1 cellular context compared by ENCODE assay signal in the genomic region with DNA sequence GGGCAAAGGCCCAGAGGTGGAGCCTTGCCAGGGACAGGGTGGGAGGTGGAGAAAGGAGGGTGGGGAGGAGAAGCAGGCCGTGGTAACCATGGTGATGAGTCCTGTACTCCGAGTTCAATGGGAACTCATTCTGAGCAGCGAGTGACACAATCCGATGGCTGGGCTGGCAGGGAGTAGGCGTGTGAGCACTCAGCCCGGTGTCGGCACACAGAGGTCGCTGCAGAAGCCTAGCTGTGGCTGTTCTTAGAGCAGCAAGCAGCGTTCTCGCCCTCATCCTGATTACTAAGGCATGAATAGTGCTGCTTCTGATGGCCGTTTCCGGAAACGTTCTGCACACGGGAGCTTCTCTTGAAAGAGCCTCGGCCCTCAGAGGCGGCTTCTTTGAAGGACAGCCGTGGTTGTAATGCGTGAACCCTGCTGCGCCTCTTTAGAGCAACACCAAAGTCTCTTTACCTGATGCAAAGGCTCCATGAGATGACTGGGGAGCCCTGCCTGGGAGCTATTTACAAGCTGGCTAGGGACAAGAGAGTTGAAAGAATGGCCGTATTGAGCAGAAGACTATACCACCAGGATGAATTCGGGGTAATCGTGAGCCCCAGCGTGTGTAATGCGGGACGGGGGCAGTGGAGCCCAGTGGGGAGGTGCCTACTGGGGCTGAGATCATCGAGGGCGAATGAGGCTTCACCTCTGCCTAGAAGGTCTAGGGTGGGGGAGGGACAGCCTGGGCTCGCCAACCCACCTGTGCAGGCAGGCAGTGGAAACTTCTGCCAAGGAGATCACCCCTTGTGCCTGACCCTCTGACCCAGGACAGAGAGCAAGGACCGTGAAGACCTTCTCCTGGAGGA.
TF ChIP-seq lines count a peak whose summit lies in the region.

No MANE protein-coding gene starts in this region.

TF ChIP-seq in HEK293, 187 proteins besides CTCF, POLR2A, EP300 and RAD21 (continued from another document):
- TF ChIP-seq TSHZ1 (tag by site-specific recombination; IDR thresholded peaks at IDR 0.05; ENCODE audit: borderline replicate concordance): no peak
- TF ChIP-seq ZFP37 (tag by site-specific recombination; IDR thresholded peaks at IDR 0.05): no peak
- TF ChIP-seq TRIM28 (IDR thresholded peaks at IDR 0.05; ENCODE audit: borderline replicate concordance, low read length): peak; percentile 83
- no peak for TF ChIP-seq ZBTB49 (tag by site-specific recombination; IDR thresholded peaks at IDR 0.05; ENCODE audit: low read depth)
- peak; percentile 67; the same call in 1 of the 2 replicates for TF ChIP-seq ZNF600 (tag by site-specific recombination; IDR thresholded peaks at IDR 0.05)
- peak; percentile 69; the same call in 1 of the 2 replicates for TF ChIP-seq ZNF341 (tag by site-specific recombination; IDR thresholded peaks at IDR 0.05; ENCODE audit: low read depth)
- TF ChIP-seq, protein P1, sequence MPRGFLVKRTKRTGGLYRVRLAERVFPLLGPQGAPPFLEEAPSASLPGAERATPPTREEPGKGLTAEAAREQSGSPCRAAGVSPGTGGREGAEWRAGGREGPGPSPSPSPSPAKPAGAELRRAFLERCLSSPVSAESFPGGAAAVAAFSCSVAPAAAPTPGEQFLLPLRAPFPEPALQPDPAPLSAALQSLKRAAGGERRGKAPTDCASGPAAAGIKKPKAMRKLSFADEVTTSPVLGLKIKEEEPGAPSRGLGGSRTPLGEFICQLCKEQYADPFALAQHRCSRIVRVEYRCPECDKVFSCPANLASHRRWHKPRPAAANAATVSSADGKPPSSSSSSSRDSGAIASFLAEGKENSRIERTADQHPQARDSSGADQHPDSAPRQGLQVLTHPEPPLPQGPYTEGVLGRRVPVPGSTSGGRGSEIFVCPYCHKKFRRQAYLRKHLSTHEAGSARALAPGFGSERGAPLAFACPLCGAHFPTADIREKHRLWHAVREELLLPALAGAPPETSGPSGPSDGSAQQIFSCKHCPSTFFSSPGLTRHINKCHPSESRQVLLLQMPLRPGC (tag by site-specific recombination; IDR thresholded peaks at IDR 0.05): no peak
- peak; percentile 69; the same call in 1 of the 2 replicates for TF ChIP-seq ZNF677 (tag by site-specific recombination; IDR thresholded peaks at IDR 0.05)
- TF ChIP-seq ZFP3 (tag by site-specific recombination; IDR thresholded peaks at IDR 0.05; ENCODE audit: low read depth): no peak
- TF ChIP-seq ZNF133 (tag by site-specific recombination; IDR thresholded peaks at IDR 0.05): no peak
- TF ChIP-seq ZNF157 (tag by site-specific recombination; IDR thresholded peaks at IDR 0.05): no peak
- TF ChIP-seq ZNF548 (tag by site-specific recombination; IDR thresholded peaks at IDR 0.05): peak; percentile 78; the same call in 1 of the 2 replicates
- TF ChIP-seq ZNF335 (tag by site-specific recombination; conservative IDR thresholded peaks at IDR 0.05): no peak
